8 cellular contexts compared by ENCODE assay signal in genomic region chr1:245153645-245154428, GRCh38. TPM values are rescaled to one million over a fixed set of nuclear protein-coding genes. Genes with fewer than 3 reads are reported as not detected.
DNase-seq lines count a peak whose midpoint lies in the region; ATAC-seq and TF ChIP-seq lines count a peak whose summit lies in the region.

No MANE protein-coding gene starts in this region.

- peaks cover 0 to 7% (median 5%) of the 10 kb centered on the region in 5 donors for H3K9me3 Mint-ChIP-seq in CD8-positive, alpha-beta memory T cell
- peaks cover 3% of the 10 kb centered on the region for H3K9me3 Mint-ChIP-seq in nephron progenitor cell

- peaks cover 30% of the 10 kb centered on the region for H3K27me3 ChIP-seq in CD8-positive, alpha-beta memory T cell (ENCODE audit: insufficient read depth, low read length, poor library complexity, severe bottlenecking)
- H3K27me3 ChIP-seq in WERI-Rb-1 (ENCODE audit: insufficient read depth, low read depth, severe bottlenecking) (peaks cover 56% of the 10 kb centered on the region), esophagus muscularis mucosa (peaks cover 0 to 60% (median 12%) of the 10 kb centered on the region in 4 donors)

- peaks cover 0 to 5% (median 0%) of the 10 kb centered on the region in 3 donors for H3K36me3 Mint-ChIP-seq in CD8-positive, alpha-beta memory T cell
- peaks cover 10% of the 10 kb centered on the region for H3K36me3 Mint-ChIP-seq in nephron progenitor cell (ENCODE audit: low read depth)

- no peak for TF ChIP-seq EP300 in esophagus muscularis mucosa (IDR thresholded peaks at IDR 0.05)

- no peak overlapping the region for H3K27ac ChIP-seq in CD8-positive, alpha-beta memory T cell (ENCODE audit: low read depth, low read length)
- H3K27ac ChIP-seq in WERI-Rb-1 (no peak overlapping the region), esophagus muscularis mucosa (replicated peaks in 1 of 4) (no peak overlapping the region)

- no peaks in the 10 kb centered on the region for H3K36me3 ChIP-seq in CD8-positive, alpha-beta memory T cell (ENCODE audit: insufficient read depth, low read length)
- H3K36me3 ChIP-seq in WERI-Rb-1 (no peaks in the 10 kb centered on the region), esophagus muscularis mucosa (no peaks in the 10 kb centered on the region)

- peak overlapping the region; percentile 83 to 91 (median 86) for H3K4me3 Mint-ChIP-seq in CD8-positive, alpha-beta memory T cell
- H3K4me3 Mint-ChIP-seq in nephron progenitor cell = peak overlapping the region; percentile 86

- peak overlapping the region; percentile 76 for H3K4me3 ChIP-seq in CD8-positive, alpha-beta memory T cell (ENCODE audit: low read length)
- H3K4me3 ChIP-seq in WERI-Rb-1 (ENCODE audit: low read depth, low read length) (peak overlapping the region; percentile 54), esophagus muscularis mucosa (peak overlapping the region; percentile 62 to 71 (median 66))

- ATAC-seq in GM21515 (IDR thresholded peaks at IDR 0.05; ENCODE audit: unreplicated experiment) = no peak

- intact Hi-C loops in esophagus muscularis mucosa (cut with DNase I) = loop anchor here (2.0 to 10.0 kb wide), 5 partner anchors 849 to 1551 kb away; no protein-coding TSS in a partner anchor

- peaks cover 42 to 77% of the 10 kb centered on the region in 2 donors for H3K27me3 Mint-ChIP-seq in CD8-positive, alpha-beta memory T cell
- peaks cover 8% of the 10 kb centered on the region for H3K27me3 Mint-ChIP-seq in nephron progenitor cell (ENCODE audit: low read depth, poor library complexity)

- CTCF ChIA-PET in CD8-positive, alpha-beta memory T cell (lab: Charles Lee) = interaction anchor here (0.8 to 2.3 kb wide), 6 partner anchors 9 to 853 kb away, joined by 3 to 12 read pairs (median 4); no protein-coding TSS in a partner anchor
- CTCF ChIA-PET in HEK293T (lab: Yijun Ruan, JAX) = interaction anchor here (0.6 to 2.2 kb wide), 4 partner anchors 204 to 850 kb away, joined by 3 to 7 read pairs (median 4); no protein-coding TSS in a partner anchor

- no peak overlapping the region for H3K27ac Mint-ChIP-seq in CD8-positive, alpha-beta memory T cell
- H3K27ac Mint-ChIP-seq in nephron progenitor cell = no peak overlapping the region

- POLR2A ChIA-PET in CD8-positive, alpha-beta memory T cell (lab: Charles Lee) = no interaction called here
- POLR2A ChIA-PET in HEK293T (lab: Yijun Ruan, JAX) = no interaction called here

- peak in 1 of 5 donors; percentile 10 for DNase-seq in CD8-positive, alpha-beta memory T cell
- no peak for DNase-seq in HEK293T (ENCODE audit: extremely low spot score)
- no peak for DNase-seq in WERI-Rb-1
- no peak for DNase-seq in esophagus muscularis mucosa (ENCODE audit: extremely low spot score)
- peak; percentile 58 for DNase-seq in nephron progenitor cell
- DNase-seq in NAMALWA (ENCODE audit: low spot score) = no peak
- DNase-seq in putamen (ENCODE audit: low spot score) = no peak

- TF ChIP-seq POLR2A in esophagus muscularis mucosa (IDR thresholded peaks at IDR 0.05; ENCODE audit: low read depth) = no peak

- H3K4me1 ChIP-seq in CD8-positive, alpha-beta memory T cell (ENCODE audit: insufficient read depth, low read length) = peaks cover 23% of the 10 kb centered on the region
- peaks cover 38 to 43% (median 42%) of the 10 kb centered on the region in 4 donors for H3K4me1 ChIP-seq in esophagus muscularis mucosa

- peaks cover 22 to 33% (median 30%) of the 10 kb centered on the region in 3 donors for H3K4me1 Mint-ChIP-seq in CD8-positive, alpha-beta memory T cell
- H3K4me1 Mint-ChIP-seq in nephron progenitor cell = peaks cover 21% of the 10 kb centered on the region

- 1% methylated on average over 44 of the region's 70 CpGs for WGBS in esophagus muscularis mucosa

- no peaks in the 10 kb centered on the region for H3K9me3 ChIP-seq in CD8-positive, alpha-beta memory T cell (ENCODE audit: low read length)
- H3K9me3 ChIP-seq in WERI-Rb-1 (ENCODE audit: severe bottlenecking) = no peaks in the 10 kb centered on the region
- H3K9me3 ChIP-seq in esophagus muscularis mucosa = no peaks in the 10 kb centered on the region

- TF ChIP-seq CTCF in WERI-Rb-1 (IDR thresholded peaks at IDR 0.05; ENCODE audit: low read depth, low read length) (no peak), esophagus muscularis mucosa (IDR thresholded peaks at IDR 0.05) (no peak), nephron progenitor cell (IDR thresholded peaks at IDR 0.05) (no peak)

TF ChIP-seq in HEK293T, 16 proteins besides CTCF, POLR2A, EP300 and RAD21:
- no peak for TF ChIP-seq FOXM1 (IDR thresholded peaks at IDR 0.05; ENCODE audit: borderline replicate concordance)
- TF ChIP-seq L3MBTL2 (conservative IDR thresholded peaks at IDR 0.05) = peak; percentile 69

RNA-seq across cellular contexts. Expression of gene KIF26B, which starts 0.9 kb away (rescaled TPM):
- total RNA-seq in CD8-positive, alpha-beta memory T cell = under 1 TPM; 0.11 to 0.16 TPM
- not detected for polyA plus RNA-seq in CD8-positive, alpha-beta memory T cell
- 1 to 10 TPM in 2 of 4 donors, under 1 TPM in 2; 0.13 to 3.7 (median 1.3) TPM for total RNA-seq in esophagus muscularis mucosa
